Comparison of ENCODE assay signal across 8 cellular contexts in genomic region chr7:29319719-29320521, GRCh38.
DNase-seq lines count a peak whose midpoint lies in the region; ATAC-seq and TF ChIP-seq lines count a peak whose summit lies in the region.

No MANE protein-coding gene starts in this region.

- no peak overlapping the region for H3K4me3 ChIP-seq in GM12865 (ENCODE audit: low read depth, low read length)

- peak; percentile 36 for DNase-seq in GM12865 (ENCODE audit: low read depth)
- peak; percentile 95 for DNase-seq in SKM-1 treated with dmso at 0.1 percent for 144 hours (lab: John Stamatoyannopoulos, UW; ENCODE audit: unreplicated experiment)
- peak; percentile 83 for DNase-seq in midbrain (lab: John Stamatoyannopoulos, UW)
- DNase-seq in ecto neural progenitor cell (ENCODE audit: low spot score), result no peak
- no peak for DNase-seq in effector CD4-positive, alpha-beta T cell
- no peak for DNase-seq in effector CD8-positive, alpha-beta T cell (lab: John Stamatoyannopoulos, UW)

- peak; percentile 76 for ATAC-seq in HG03103 (IDR thresholded peaks at IDR 0.05; ENCODE audit: low read depth, unreplicated experiment)
- no peak for ATAC-seq in GM18520 (IDR thresholded peaks at IDR 0.05; ENCODE audit: unreplicated experiment)

- TF ChIP-seq CTCF in GM12865 (IDR thresholded peaks at IDR 0.05; ENCODE audit: insufficient read depth, low read depth, low read length, missing control alignments), result no peak

Comparison
In these comparisons a context has a peak if more than half of its experiments do, and no peak if none do; other contexts are left out.
1. DNase-seq: peak in GM12865 (single experiment), SKM-1 treated with dmso at 0.1 percent for 144 hours (single experiment) and midbrain (single experiment); none in ecto neural progenitor cell (single experiment), effector CD4-positive, alpha-beta T cell (single experiment) and effector CD8-positive, alpha-beta T cell (single experiment).